In the genomic region with DNA sequence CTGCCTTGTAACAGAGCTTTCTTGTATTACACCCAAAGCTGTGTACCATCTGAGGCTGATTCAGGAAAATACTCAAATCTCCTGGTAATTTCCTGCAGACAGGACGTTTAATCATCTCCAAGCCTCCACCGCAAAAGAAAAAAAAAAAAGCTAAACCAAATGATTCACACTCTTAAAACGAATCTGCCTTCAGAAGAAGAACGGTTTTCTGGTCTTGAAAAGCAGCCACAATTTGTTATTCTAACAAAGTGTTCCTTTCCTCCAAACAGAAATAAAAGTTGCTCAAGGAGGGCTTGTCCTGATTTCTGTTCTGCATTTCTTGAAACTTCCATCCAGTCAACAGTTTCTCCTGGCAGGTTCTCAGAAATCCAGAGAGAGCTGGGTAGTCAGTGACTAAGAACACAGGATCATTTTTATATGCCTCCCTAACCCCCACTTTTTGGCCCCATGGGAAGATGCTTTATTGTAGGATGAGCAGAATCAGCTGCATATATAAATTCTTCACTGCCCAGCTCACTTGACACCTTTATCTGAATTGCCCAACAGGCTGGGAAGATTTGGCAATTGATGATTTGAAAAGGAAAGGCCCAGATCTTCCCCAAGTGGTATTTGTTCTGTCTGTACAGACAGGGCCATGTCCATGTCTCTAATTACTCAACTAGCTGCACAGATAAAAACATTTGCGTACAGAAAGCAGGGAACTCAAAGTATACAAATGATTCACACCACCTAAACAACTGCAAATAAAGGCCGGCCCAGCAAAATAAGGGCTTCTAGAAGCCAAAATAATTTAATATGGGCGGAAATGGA, we compare ENCODE assay signal across 9 cellular contexts. TPM values are rescaled to one million over a fixed set of nuclear protein-coding genes. Genes with fewer than 3 reads are reported as not detected.
DNase-seq lines count a peak whose midpoint lies in the region; ATAC-seq and TF ChIP-seq lines count a peak whose summit lies in the region.
"Had no signal": no experiment of that assay in that cellular context is flagged by ENCODE, and none has a peak within 500 bp of the region (broad histone marks: within the 10 kb centered on the region; RNA-seq: fewer than 3 reads in every experiment).

No MANE protein-coding gene starts in this region.

- peak overlapping the region; percentile 76 for H3K4me3 ChIP-seq in BJ (ENCODE audit: low read depth, low read length)
- no peak overlapping the region for H3K4me3 ChIP-seq in parathyroid adenoma (ENCODE audit: low read depth, low read length)

- no peaks in the 10 kb centered on the region for H3K79me2 ChIP-seq in parathyroid adenoma

- H2AFZ ChIP-seq in parathyroid adenoma: no peak overlapping the region

- POLR2A ChIA-PET in BJ (lab: Charles Lee): interaction anchor here (0.6 to 1.0 kb wide), 4 partner anchors 17 to 249 kb away, joined by 3 to 4 read pairs (median 4); no protein-coding TSS in a partner anchor

- CTCF ChIA-PET in BJ (lab: Yijun Ruan, JAX): interaction anchor here (0.6 to 3.0 kb wide), 10 partner anchors 22 to 243 kb away, joined by 3 to 11 read pairs (median 3); partner anchors contain the start of genes PRICKLE2 and PSMD6

- H3K9ac ChIP-seq in parathyroid adenoma: no peak overlapping the region

- peak overlapping the region; percentile 36 for H3K27ac ChIP-seq in parathyroid adenoma

- H3K27me3 ChIP-seq in BJ (ENCODE audit: control insufficient read depth, insufficient read depth, low read length): no peaks in the 10 kb centered on the region
- no peaks in the 10 kb centered on the region for H3K27me3 ChIP-seq in parathyroid adenoma (ENCODE audit: control insufficient read depth, insufficient read depth, low read length)

- peaks cover 2% of the 10 kb centered on the region for H3K4me1 ChIP-seq in parathyroid adenoma

- ATAC-seq in SK-N-SH treated with all-trans-retinoic acid at 6 μM for 48 hours (peak; percentile 88), HG03460 (IDR thresholded peaks at IDR 0.05; ENCODE audit: unreplicated experiment) (no peak), HG03196 (IDR thresholded peaks at IDR 0.05; ENCODE audit: unreplicated experiment) (no peak)

- DNase-seq in BJ (ENCODE audit: low read depth): peak; percentile 92
- DNase-seq in foreskin melanocyte: peak; percentile 36
- no peak for DNase-seq in NCI-H146 (lab: John Stamatoyannopoulos, UW)
- no peak for DNase-seq in NCI-H2081 treated with DMSO at 0.1 percent for 48 hours (lab: John Stamatoyannopoulos, UW)
- DNase-seq: activated B cell treated with CpG ODN at 0.5 μM for 24 hours had no signal

- no peaks in the 10 kb centered on the region for H3K9me3 ChIP-seq in parathyroid adenoma (ENCODE audit: control insufficient read depth, low read length)

- no peaks in the 10 kb centered on the region for H3K36me3 ChIP-seq in BJ (ENCODE audit: control insufficient read depth, insufficient read depth, low read length)
- H3K36me3 ChIP-seq in parathyroid adenoma (ENCODE audit: control insufficient read depth, insufficient read depth, low read length): no peaks in the 10 kb centered on the region

- no peak overlapping the region for H3K4me2 ChIP-seq in parathyroid adenoma (ENCODE audit: low read length)

- TF ChIP-seq CTCF in BJ (IDR thresholded peaks at IDR 0.05; ENCODE audit: insufficient read depth, low read depth, low read length) (no peak), parathyroid adenoma (IDR thresholded peaks at IDR 0.05) (no peak)

TF ChIP-seq in SK-N-SH treated with all-trans-retinoic acid at 6 μM for 48 hours, 23 proteins besides CTCF, POLR2A, EP300 and RAD21:
- TF ChIP-seq SNAI2 (CRISPR knock-in tag; IDR thresholded peaks at IDR 0.05): no peak
- TF ChIP-seq, protein P1, sequence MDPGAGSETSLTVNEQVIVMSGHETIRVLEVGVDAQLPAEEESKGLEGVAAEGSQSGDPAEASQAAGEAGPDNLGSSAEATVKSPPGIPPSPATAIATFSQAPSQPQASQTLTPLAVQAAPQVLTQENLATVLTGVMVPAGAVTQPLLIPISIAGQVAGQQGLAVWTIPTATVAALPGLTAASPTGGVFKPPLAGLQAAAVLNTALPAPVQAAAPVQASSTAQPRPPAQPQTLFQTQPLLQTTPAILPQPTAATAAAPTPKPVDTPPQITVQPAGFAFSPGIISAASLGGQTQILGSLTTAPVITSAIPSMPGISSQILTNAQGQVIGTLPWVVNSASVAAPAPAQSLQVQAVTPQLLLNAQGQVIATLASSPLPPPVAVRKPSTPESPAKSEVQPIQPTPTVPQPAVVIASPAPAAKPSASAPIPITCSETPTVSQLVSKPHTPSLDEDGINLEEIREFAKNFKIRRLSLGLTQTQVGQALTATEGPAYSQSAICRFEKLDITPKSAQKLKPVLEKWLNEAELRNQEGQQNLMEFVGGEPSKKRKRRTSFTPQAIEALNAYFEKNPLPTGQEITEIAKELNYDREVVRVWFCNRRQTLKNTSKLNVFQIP (CRISPR knock-in tag; IDR thresholded peaks at IDR 0.05; ENCODE audit: borderline replicate concordance, low read depth): no peak
- TF ChIP-seq BACH2 (CRISPR knock-in tag; IDR thresholded peaks at IDR 0.05; ENCODE audit: borderline replicate concordance): no peak
- TF ChIP-seq ZC3H10 (CRISPR knock-in tag; IDR thresholded peaks at IDR 0.05): no peak

RNA-seq across cellular contexts. Expression of gene PRICKLE2, which starts 41.0 kb away (rescaled TPM):
- 3.5 and 3.9 TPM in 2 replicates for polyA plus RNA-seq in BJ (2011; rRNA removed)
- 17.4 and 18.2 TPM in 2 replicates for polyA minus RNA-seq in BJ (2011; rRNA and poly(A)+ RNA removed)

Comparison
In these comparisons a context has a peak if more than half of its experiments do, and no peak if none do; other contexts are left out.
1. DNase-seq: peak in BJ (single experiment) and foreskin melanocyte (single experiment); none in NCI-H146 (single experiment) and NCI-H2081 treated with DMSO at 0.1 percent for 48 hours (single experiment).